1 cellular context compared by ENCODE assay signal in genomic region chr7:18903676-18904075, GRCh38.
TF ChIP-seq lines count a peak whose summit lies in the region.

No MANE protein-coding gene starts in this region.

TF ChIP-seq in SK-N-SH treated with all-trans-retinoic acid at 6 μM for 48 hours, 23 proteins besides CTCF, POLR2A, EP300 and RAD21:
- 0 out of 2 replicates have a peak, but pooled peaks have one; percentile 49 for TF ChIP-seq TSHZ2 (CRISPR knock-in tag; IDR thresholded peaks at IDR 0.05)
- TF ChIP-seq PATZ1 (CRISPR knock-in tag; IDR thresholded peaks at IDR 0.05; ENCODE audit: borderline replicate concordance), result no peak
